In genomic region chr5:16712600-16712999, GRCh38 we compare ENCODE assay signal across 17 cellular contexts.
DNase-seq lines count a peak whose midpoint lies in the region; ATAC-seq and TF ChIP-seq lines count a peak whose summit lies in the region.
"Had no signal": no experiment of that assay in that cellular context is flagged by ENCODE, and none has a peak within 500 bp of the region (broad histone marks: within the 10 kb centered on the region; RNA-seq: fewer than 3 reads in every experiment).

No MANE protein-coding gene starts in this region.

- peak; percentile 9 for DNase-seq in M059J (ENCODE audit: low read depth)
- peak; percentile 59 for DNase-seq in astrocyte of the cerebellum (ENCODE audit: low read depth)
- no peak for DNase-seq in sciatic nerve (ENCODE audit: low spot score)
- DNase-seq in T-helper 2 cell, result no peak
- no peak for DNase-seq in foreskin fibroblast
- no peak for DNase-seq in NCI-H2196 treated with DMSO at 0.1 percent for 48 hours (lab: John Stamatoyannopoulos, UW; ENCODE audit: unreplicated experiment)
- DNase-seq: activated CD4-positive, CD25-positive, alpha-beta regulatory T cell; activated CD8-positive, alpha-beta memory T cell treated with anti-CD3 and anti-CD28 coated beads for 24 hours; adrenal gland; AML-193; NCI-H187 treated with DMSO at 0.1 percent for 48 hours; NCI-H82 had no signal

- peak overlapping the region; percentile 50; the same call in 1 of the 2 replicates for H3K9ac ChIP-seq in iPS-20b (ENCODE audit: low read depth, low read length)

- in situ Hi-C loops in astrocyte of the cerebellum (cut with HindIII; ENCODE audit: low sequenced_read_pairs), result no loop called here

- H3K27me3 ChIP-seq in iPS-20b (ENCODE audit: insufficient read depth, low read length), result no peaks in the 10 kb centered on the region
- H3K27me3 ChIP-seq: adrenal gland had no signal

- H3K27ac ChIP-seq in iPS-20b (ENCODE audit: low read length), result peak overlapping the region; percentile 21
- H3K27ac ChIP-seq: adrenal gland, epithelial cell of prostate, RWPE1 had no signal

- peaks cover 37% of the 10 kb centered on the region for H3K36me3 ChIP-seq in iPS-20b (ENCODE audit: insufficient read depth, low read depth, low read length)
- H3K36me3 ChIP-seq: adrenal gland had no signal

- TF ChIP-seq CTCF in astrocyte of the cerebellum (IDR thresholded peaks at IDR 0.05; ENCODE audit: low read depth, low read length, missing control alignments) (no peak), foreskin fibroblast (IDR thresholded peaks at IDR 0.05; ENCODE audit: low read depth, low read length) (no peak)

- peaks cover 25% of the 10 kb centered on the region for H3K4me1 ChIP-seq in iPS-20b (ENCODE audit: insufficient read depth, low read length)
- H3K4me1 ChIP-seq: adrenal gland had no signal

- intact Hi-C loops in sciatic nerve (cut with DNase I), result no loop called here

- no peak overlapping the region for H3K4me3 ChIP-seq in astrocyte of the cerebellum (ENCODE audit: low read depth, low read length)
- H3K4me3 ChIP-seq in iPS-20b (ENCODE audit: low read length), result peak overlapping the region; percentile 57; the same call in 1 of the 2 replicates
- H3K4me3 ChIP-seq in foreskin fibroblast (ENCODE audit: low read depth in 1 of 2, low read length in 2 of 2), result no peak overlapping the region
- H3K4me3 ChIP-seq: adrenal gland, GM12878 had no signal

- no peaks in the 10 kb centered on the region for H3K9me3 ChIP-seq in iPS-20b (ENCODE audit: insufficient read depth, low read depth, low read length)
- H3K9me3 ChIP-seq: adrenal gland had no signal

- ATAC-seq in sciatic nerve, result peak; percentile 46
- no peak for ATAC-seq in HG02840 (IDR thresholded peaks at IDR 0.05; ENCODE audit: low FRiP score, unreplicated experiment)
- ATAC-seq: GM12878 had no signal

Comparison
In these comparisons a context has a peak if more than half of its experiments do, and no peak if none do; other contexts are left out.
1. DNase-seq: peak in M059J (single experiment) and astrocyte of the cerebellum (single experiment); none in sciatic nerve (single experiment), T-helper 2 cell (0 of 5), foreskin fibroblast (0 of 2) and NCI-H2196 treated with DMSO at 0.1 percent for 48 hours (single experiment).